Comparison of ENCODE assay signal across 10 cellular contexts in the genomic region with DNA sequence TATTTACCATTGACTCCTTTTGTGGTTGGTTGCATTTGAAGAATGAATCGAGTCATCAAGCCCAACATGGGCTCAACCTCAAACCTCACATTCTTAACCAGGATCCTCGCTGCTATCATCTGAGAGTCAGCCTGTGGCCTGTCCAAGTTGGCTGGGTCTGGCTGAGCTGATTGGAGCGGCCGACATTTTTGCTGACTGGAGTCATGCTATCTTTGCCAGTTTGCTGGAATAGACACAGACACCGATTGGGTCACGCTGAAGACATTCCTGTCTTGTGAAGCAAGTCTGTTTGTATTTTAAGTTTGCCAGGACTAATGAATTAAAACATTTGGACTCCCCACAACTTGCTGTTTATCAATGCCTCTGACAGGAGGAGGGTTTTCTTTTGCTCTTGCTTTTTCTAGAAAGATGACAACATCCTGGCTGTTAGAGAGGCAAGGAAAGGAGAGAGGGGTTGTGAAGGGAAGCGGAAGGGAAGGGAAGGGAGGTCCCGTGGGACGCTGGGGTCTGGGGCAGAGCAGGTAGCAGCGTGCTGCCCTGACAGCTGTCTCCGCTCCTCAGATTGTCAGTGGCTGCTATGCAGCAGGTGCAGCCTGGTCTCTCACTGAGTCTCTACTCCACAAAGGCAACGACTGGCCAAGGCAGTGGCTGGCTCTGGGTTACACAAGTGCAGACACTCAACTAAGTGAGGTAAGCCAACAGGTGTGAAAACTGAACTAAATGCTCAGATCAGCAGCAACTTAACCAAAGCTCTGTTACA. TPM values are rescaled to one million over a fixed set of nuclear protein-coding genes. Genes with fewer than 3 reads are reported as not detected.
DNase-seq lines count a peak whose midpoint lies in the region; ATAC-seq and TF ChIP-seq lines count a peak whose summit lies in the region.
"Had no signal": no experiment of that assay in that cellular context is flagged by ENCODE, and none has a peak within 500 bp of the region (broad histone marks: within the 10 kb centered on the region; RNA-seq: fewer than 3 reads in every experiment).

A gene with protein sequence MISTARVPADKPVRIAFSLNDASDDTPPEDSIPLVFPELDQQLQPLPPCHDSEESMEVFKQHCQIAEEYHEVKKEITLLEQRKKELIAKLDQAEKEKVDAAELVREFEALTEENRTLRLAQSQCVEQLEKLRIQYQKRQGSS (plus strand): TSS at position 411 of the 760 bp plus-strand sequence. CDS start 2,701 bp downstream, outside the sequence.

- TF ChIP-seq POLR2A in body of pancreas (IDR thresholded peaks at IDR 0.05), result no peak

- no peak within 1 kb of the TSS for H3K27ac ChIP-seq in body of pancreas
- H3K27ac ChIP-seq in lower lobe of right lung, result no peak within 1 kb of the TSS
- H3K27ac ChIP-seq: tibial nerve had no signal

- TF ChIP-seq CTCF in body of pancreas (IDR thresholded peaks at IDR 0.05), result no peak
- TF ChIP-seq CTCF in lower lobe of right lung (IDR thresholded peaks at IDR 0.05), result no peak

- intact Hi-C loops in body of pancreas (cut with DNase I) (no loop called here), lower lobe of right lung (cut with DNase I) (no loop called here)

- ATAC-seq in body of pancreas (peak; percentile 45), lower lobe of right lung (peak; percentile 72 to 74)

- 75 to 81% methylated on average over 12 of the region's 12 CpGs for WGBS in body of pancreas, 2 donors

- H3K4me3 ChIP-seq in body of pancreas, result no peak within 1 kb of the TSS
- H3K4me3 ChIP-seq in lower lobe of right lung, result no peak within 1 kb of the TSS
- H3K4me3 ChIP-seq: tibial nerve had no signal

- peak; percentile 28 for DNase-seq in 8988T
- DNase-seq in HK-2 (ENCODE audit: unreplicated experiment), result peak; percentile 86
- peak; percentile 19 to 55 (median 27) for DNase-seq in body of pancreas
- no peak for DNase-seq in lower lobe of right lung
- no peak for DNase-seq in hippocampal formation (lab: John Stamatoyannopoulos, UW)
- DNase-seq in stimulated activated CD4-positive, alpha-beta T cell treated with anti-CD3 and anti-CD28 coated beads, Interleukin-15, amount 100 ng/mL, for 24 hours, result no peak
- no peak for DNase-seq in iPS-NIHi11 (ENCODE audit: low spot score)
- DNase-seq in cerebellum (ENCODE audit: low spot score), result no peak
- DNase-seq: midbrain had no signal

- H3K36me3 ChIP-seq in body of pancreas (replicated peaks in 1 of 2; ENCODE audit: insufficient read depth in 1 of 2, low read depth in 2 of 2) (no peaks in the 10 kb centered on the region), lower lobe of right lung (no peaks in the 10 kb centered on the region)
- H3K36me3 ChIP-seq: tibial nerve had no signal

- H3K9me3 ChIP-seq in body of pancreas (peaks cover 0 to 4% (median 0%) of the 10 kb centered on the region in 3 donors), lower lobe of right lung (no peaks in the 10 kb centered on the region)

- H3K4me1 ChIP-seq in body of pancreas (no peaks in the 10 kb centered on the region), lower lobe of right lung (no peaks in the 10 kb centered on the region)
- H3K4me1 ChIP-seq: tibial nerve had no signal

- H3K27me3 ChIP-seq in body of pancreas, result no peaks in the 10 kb centered on the region
- H3K27me3 ChIP-seq in lower lobe of right lung (ENCODE audit: low read depth), result no peaks in the 10 kb centered on the region
- H3K27me3 ChIP-seq: tibial nerve had no signal

RNA-seq across cellular contexts. Expression of the gene that starts here (rescaled TPM):
- 10 to 100 TPM in 1 of 2 donors, 1 to 10 TPM in 1; 5.2 to 12.5 TPM for total RNA-seq in body of pancreas
- 8.3 TPM for total RNA-seq in lower lobe of right lung
- 2.5 TPM for total RNA-seq in cerebellum

Comparison
In these comparisons a context has a peak if more than half of its experiments do, and no peak if none do; other contexts are left out.
1. DNase-seq: peak in 8988T (single experiment), HK-2 (single experiment) and body of pancreas (4 of 4); none in lower lobe of right lung (single experiment), hippocampal formation (0 of 2), stimulated activated CD4-positive, alpha-beta T cell treated with anti-CD3 and anti-CD28 coated beads, Interleukin-15, amount 100 ng/mL, for 24 hours (single experiment), iPS-NIHi11 (single experiment) and cerebellum (single experiment).